In the genomic region with DNA sequence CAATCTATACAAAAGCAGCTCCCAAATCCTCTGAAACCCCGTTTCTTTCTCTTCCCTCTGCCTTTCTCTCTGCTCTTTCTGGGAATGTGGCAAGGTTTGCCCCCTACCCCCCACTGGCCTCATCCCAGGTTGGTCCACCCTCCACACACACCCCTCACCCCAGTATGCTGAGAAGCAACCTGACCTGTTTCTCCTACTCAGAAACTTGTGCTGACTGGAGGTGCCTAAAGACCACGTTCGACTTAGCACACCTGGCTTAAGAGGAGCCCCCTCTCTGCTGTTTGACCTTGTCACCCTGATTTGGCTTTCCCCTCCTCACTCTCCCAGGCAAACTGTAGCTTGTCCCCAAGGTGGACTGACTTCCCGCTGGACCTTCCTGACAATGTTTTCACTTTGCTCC, we compare ENCODE assay signal across 9 cellular contexts. TPM values are rescaled to one million over a fixed set of nuclear protein-coding genes. Genes with fewer than 3 reads are reported as not detected.
DNase-seq lines count a peak whose midpoint lies in the region; ATAC-seq and TF ChIP-seq lines count a peak whose summit lies in the region.
"Had no signal": no experiment of that assay in that cellular context is flagged by ENCODE, and none has a peak within 500 bp of the region (broad histone marks: within the 10 kb centered on the region; RNA-seq: fewer than 3 reads in every experiment).

No MANE protein-coding gene starts in this region.

- peak overlapping the region; percentile 78 for H3K4me3 Mint-ChIP-seq in activated T-cell treated with anti-CD3 and anti-CD28 coated beads, Interleukin-2, amount 50 U/mL, for 4 hours

- H3K36me3 ChIP-seq in lower lobe of right lung, result no peaks in the 10 kb centered on the region
- H3K36me3 ChIP-seq: neutrophil had no signal

- H3K36me3 Mint-ChIP-seq in activated T-cell treated with anti-CD3 and anti-CD28 coated beads, Interleukin-2, amount 50 U/mL, for 4 hours (ENCODE audit: insufficient read depth), result no peaks in the 10 kb centered on the region

- TF ChIP-seq CTCF in astrocyte of the spinal cord (IDR thresholded peaks at IDR 0.05; ENCODE audit: low read depth, low read length) (no peak), lower lobe of right lung (IDR thresholded peaks at IDR 0.05) (no peak)

- intact Hi-C loops in lower lobe of right lung (cut with DNase I), result no loop called here

- H3K27me3 Mint-ChIP-seq in activated T-cell treated with anti-CD3 and anti-CD28 coated beads, Interleukin-2, amount 50 U/mL, for 4 hours (ENCODE audit: low read depth), result peaks cover 24% of the 10 kb centered on the region

- no peaks in the 10 kb centered on the region for H3K27me3 ChIP-seq in lower lobe of right lung (ENCODE audit: low read depth)

- peaks cover 24% of the 10 kb centered on the region for H3K4me1 Mint-ChIP-seq in activated T-cell treated with anti-CD3 and anti-CD28 coated beads, Interleukin-2, amount 50 U/mL, for 4 hours (ENCODE audit: low read depth)

- no peak for ATAC-seq in activated T-cell treated with anti-CD3 and anti-CD28 coated beads, Interleukin-2, amount 50 U/mL, for 4 hours
- ATAC-seq in lower lobe of right lung (no peak), HG02571 (IDR thresholded peaks at IDR 0.05; ENCODE audit: unreplicated experiment) (no peak)

- peak overlapping the region; percentile 69 for H3K4me3 ChIP-seq in astrocyte of the spinal cord (ENCODE audit: low read depth, low read length)
- peak overlapping the region; percentile 94 for H3K4me3 ChIP-seq in lower lobe of right lung

- peaks cover 24% of the 10 kb centered on the region for H3K4me1 ChIP-seq in lower lobe of right lung

- in situ Hi-C loops in astrocyte of the spinal cord (cut with HindIII; ENCODE audit: low sequenced_read_pairs), result no loop called here

- no peaks in the 10 kb centered on the region for H3K9me3 Mint-ChIP-seq in activated T-cell treated with anti-CD3 and anti-CD28 coated beads, Interleukin-2, amount 50 U/mL, for 4 hours

- no peaks in the 10 kb centered on the region for H3K9me3 ChIP-seq in lower lobe of right lung
- H3K9me3 ChIP-seq: neutrophil had no signal

- H3K27ac ChIP-seq in lower lobe of right lung (no peak overlapping the region), temporal lobe (ENCODE audit: low read depth, low read length) (peak overlapping the region; percentile 94)
- H3K27ac ChIP-seq: neutrophil had no signal

- DNase-seq in activated T-cell treated with anti-CD3 and anti-CD28 coated beads, Interleukin-2, amount 50 U/mL, for 4 hours, result no peak
- no peak for DNase-seq in activated T-cell treated with anti-CD3 and anti-CD28 coated beads, Interleukin-2, amount 50 U/mL, for 1 hour
- DNase-seq in astrocyte of the spinal cord (ENCODE audit: low read depth, low spot score) (no peak), lower lobe of right lung (no peak), cortex of kidney (lab: John Stamatoyannopoulos, UW) (no peak), NCI-H2081 treated with DMSO at 0.1 percent for 48 hours (lab: John Stamatoyannopoulos, UW) (no peak)

RNA-seq across cellular contexts. Expression of gene SEPTIN8, which starts 1.1 kb away (rescaled TPM):
- total RNA-seq in activated T-cell treated with anti-CD3 and anti-CD28 coated beads, Interleukin-2, amount 50 U/mL, for 4 hours, result 10 to 100 TPM; 12.8 to 18.2 (median 13.7) TPM
- total RNA-seq in lower lobe of right lung, result 32.8 TPM
- total RNA-seq in temporal lobe, result 27.3 TPM

RNA-seq across cellular contexts. Expression of gene CCNI2, which starts 30.9 kb away (rescaled TPM):
- total RNA-seq in activated T-cell treated with anti-CD3 and anti-CD28 coated beads, Interleukin-2, amount 50 U/mL, for 4 hours, result 1 to 10 TPM; 5.2 to 7.7 (median 7.4) TPM
- total RNA-seq in lower lobe of right lung, result 1.1 TPM
- under 0.01 TPM for total RNA-seq in temporal lobe

RNA-seq across cellular contexts. Expression of gene SOWAHA, which starts 35.0 kb away (rescaled TPM):
- total RNA-seq in activated T-cell treated with anti-CD3 and anti-CD28 coated beads, Interleukin-2, amount 50 U/mL, for 4 hours, result under 1 TPM in 1 of 3 donors, not detected in 2; 0.05 TPM
- total RNA-seq in lower lobe of right lung (0.18 TPM), temporal lobe (4.7 TPM)

RNA-seq across cellular contexts. Expression of gene KIF3A, which starts 40.8 kb away (rescaled TPM):
- total RNA-seq in activated T-cell treated with anti-CD3 and anti-CD28 coated beads, Interleukin-2, amount 50 U/mL, for 4 hours, result 10 to 100 TPM in 2 of 3 donors, 1 to 10 TPM in 1; 9.4 to 12.9 (median 10.3) TPM
- total RNA-seq in lower lobe of right lung (10.8 TPM), temporal lobe (75.0 TPM)

RNA-seq across cellular contexts. Expression of gene SHROOM1, which starts 52.3 kb away (rescaled TPM):
- 1 to 10 TPM in 1 of 3 donors, under 1 TPM in 2; 0.79 to 1.4 (median 0.83) TPM for total RNA-seq in activated T-cell treated with anti-CD3 and anti-CD28 coated beads, Interleukin-2, amount 50 U/mL, for 4 hours
- 17.3 TPM for total RNA-seq in lower lobe of right lung
- 2.2 TPM for total RNA-seq in temporal lobe
